In genomic region chr2:174335605-174336402, GRCh38 we compare ENCODE assay signal across 10 cellular contexts. TPM values are rescaled to one million over a fixed set of nuclear protein-coding genes. Genes with fewer than 3 reads are reported as not detected.
A peak's percentile ranks its signal among the peaks of the same experiment; 100 is the strongest.
DNase-seq lines count a peak whose midpoint lies in the region; ATAC-seq and TF ChIP-seq lines count a peak whose summit lies in the region.
"Had no signal": no experiment of that assay in that cellular context is flagged by ENCODE, and none has a peak within 500 bp of the region (broad histone marks: within the 10 kb centered on the region; RNA-seq: fewer than 3 reads in every experiment).

No MANE protein-coding gene starts in this region.

- H3K27me3 ChIP-seq in HAP-1 (ENCODE audit: low read depth) (peaks cover 8% of the 10 kb centered on the region; the same call in 1 of the 2 replicates), iPS DF 6.9 (ENCODE audit: control insufficient read depth, insufficient read depth, low read length) (peaks cover 55% of the 10 kb centered on the region), testis (peaks cover 23% of the 10 kb centered on the region)

- H3K9me3 ChIP-seq in HAP-1 (no peaks in the 10 kb centered on the region), iPS DF 6.9 (ENCODE audit: control insufficient read depth, insufficient read depth, low read length) (no peaks in the 10 kb centered on the region), testis (no peaks in the 10 kb centered on the region)

- in situ Hi-C loops in HAP-1 (cut with MboI; ENCODE audit: low sequenced_read_pairs) = no loop called here

- no peaks in the 10 kb centered on the region for H3K36me3 ChIP-seq in HAP-1 (replicated peaks)
- no peaks in the 10 kb centered on the region for H3K36me3 ChIP-seq in iPS DF 6.9 (ENCODE audit: control insufficient read depth, insufficient read depth, low read length)
- H3K36me3 ChIP-seq in testis (ENCODE audit: low read depth, missing control alignments) = no peaks in the 10 kb centered on the region

- no peak for TF ChIP-seq POLR2A in testis (IDR thresholded peaks at IDR 0.05)

- peak overlapping the region; percentile 51; the same call in 1 of the 2 replicates for H3K4me3 ChIP-seq in HAP-1
- H3K4me3 ChIP-seq in iPS DF 6.9 (ENCODE audit: low read length) = peak overlapping the region; percentile 15; the same call in 1 of the 2 replicates
- H3K4me3 ChIP-seq in testis = peak overlapping the region; percentile 44 to 46
- H3K4me3 ChIP-seq: lung had no signal

- H3K27ac ChIP-seq in iPS DF 6.9 (ENCODE audit: low read length) (no peak overlapping the region), testis (no peak overlapping the region), RWPE1 (no peak overlapping the region)

- DNase-seq in COLO668 (lab: John Stamatoyannopoulos, UW; ENCODE audit: unreplicated experiment) (peak; percentile 68), HAP-1 (ENCODE audit: low spot score in 2 of 2) (no peak), iPS DF 6.9 (ENCODE audit: low read depth, low spot score) (no peak), testis (no peak), RWPE1 (ENCODE audit: low spot score) (no peak)
- DNase-seq in activated CD8-positive, alpha-beta T cell treated with anti-CD3 and anti-CD28 coated beads, Interleukin-2, amount 10 ng/mL, durations not matched to agents 7 days and 5 days = no peak

- H3K9me3 Mint-ChIP-seq in activated CD8-positive, alpha-beta T cell treated with anti-CD3 and anti-CD28 coated beads, Interleukin-2, amount 10 ng/mL, durations not matched to agents 7 days and 5 days (ENCODE audit: insufficient read depth) = no peaks in the 10 kb centered on the region

- TF ChIP-seq CTCF in testis (IDR thresholded peaks at IDR 0.05) = no peak
- no peak for TF ChIP-seq CTCF in RWPE1 (conservative IDR thresholded peaks at IDR 0.05; ENCODE audit: low read depth)

- H3K27me3 Mint-ChIP-seq in activated CD8-positive, alpha-beta T cell treated with anti-CD3 and anti-CD28 coated beads, Interleukin-2, amount 10 ng/mL, durations not matched to agents 7 days and 5 days (ENCODE audit: low read depth) = peaks cover 74% of the 10 kb centered on the region

- intact Hi-C loops in testis (cut with DNase I; ENCODE audit: low total_unique reads) = no loop called here

- H3K4me3 Mint-ChIP-seq in activated CD8-positive, alpha-beta T cell treated with anti-CD3 and anti-CD28 coated beads, Interleukin-2, amount 10 ng/mL, durations not matched to agents 7 days and 5 days = peak overlapping the region; percentile 63

- peaks cover 5% of the 10 kb centered on the region for H3K36me3 Mint-ChIP-seq in activated CD8-positive, alpha-beta T cell treated with anti-CD3 and anti-CD28 coated beads, Interleukin-2, amount 10 ng/mL, durations not matched to agents 7 days and 5 days (ENCODE audit: low read depth)

- H3K4me1 Mint-ChIP-seq in activated CD8-positive, alpha-beta T cell treated with anti-CD3 and anti-CD28 coated beads, Interleukin-2, amount 10 ng/mL, durations not matched to agents 7 days and 5 days (ENCODE audit: low read depth) = peaks cover 39% of the 10 kb centered on the region

- H3K4me1 ChIP-seq in HAP-1 (peaks cover 27% of the 10 kb centered on the region), iPS DF 6.9 (ENCODE audit: control insufficient read depth, insufficient read depth, low read length) (peaks cover 12% of the 10 kb centered on the region), testis (peaks cover 11% of the 10 kb centered on the region)

- POLR2A ChIA-PET in activated CD8-positive, alpha-beta T cell treated with anti-CD3 and anti-CD28 coated beads, Interleukin-2, amount 10 ng/mL, durations not matched to agents 7 days and 5 days (lab: Charles Lee) = interaction anchor here (0.6 kb wide), 1 partner anchor 10 kb away, joined by 3 read pairs; no protein-coding TSS in a partner anchor
- POLR2A ChIA-PET in RWPE1 (lab: Yijun Ruan, JAX; ENCODE audit: low non-redundant PET) = no interaction called here

- no CpG with 5 or more reads among the region's 79 CpGs for WGBS in iPS DF 6.9 (ENCODE audit: insufficient coverage, insufficient read length)
- WGBS in testis, 2 donors = 3 to 9% methylated on average over 16 to 67 of the region's 79 CpGs

- CTCF ChIA-PET in activated CD8-positive, alpha-beta T cell treated with anti-CD3 and anti-CD28 coated beads, Interleukin-2, amount 10 ng/mL, durations not matched to agents 7 days and 5 days (lab: Charles Lee) = interaction anchor here (1.2 kb wide), 1 partner anchor 9 kb away, joined by 4 read pairs; no protein-coding TSS in a partner anchor
- CTCF ChIA-PET in RWPE1 (lab: Yijun Ruan, JAX) = interaction anchor here (0.7 to 1.6 kb wide), 3 partner anchors 7 to 1309 kb away, joined by 3 to 5 read pairs (median 3); no protein-coding TSS in a partner anchor

- ATAC-seq in activated CD8-positive, alpha-beta T cell treated with anti-CD3 and anti-CD28 coated beads, Interleukin-2, amount 10 ng/mL, durations not matched to agents 7 days and 5 days = no peak
- ATAC-seq in HG03097 (IDR thresholded peaks at IDR 0.05; ENCODE audit: low FRiP score, unreplicated experiment) (no peak), GM21390 (IDR thresholded peaks at IDR 0.05; ENCODE audit: unreplicated experiment) (no peak)

- H3K27ac Mint-ChIP-seq in activated CD8-positive, alpha-beta T cell treated with anti-CD3 and anti-CD28 coated beads, Interleukin-2, amount 10 ng/mL, durations not matched to agents 7 days and 5 days = peak overlapping the region; percentile 67

RNA-seq across cellular contexts. Expression of gene SP9, which starts 1.1 kb away (rescaled TPM):
- total RNA-seq in activated CD8-positive, alpha-beta T cell treated with anti-CD3 and anti-CD28 coated beads, Interleukin-2, amount 10 ng/mL, durations not matched to agents 7 days and 5 days = not detected
- 1 to 10 TPM in 1 of 2 donors, under 1 TPM in 1; 0.74 to 1.5 TPM for total RNA-seq in testis
- polyA plus RNA-seq in testis (ENCODE audit: insufficient read depth, low read depth, low replicate concordance) = 0.74 TPM
- total RNA-seq: lung, NCI-H460 had no signal
- polyA plus RNA-seq: lung had no signal

RNA-seq across cellular contexts. Expression of gene SCRN3, which starts 59.7 kb away (rescaled TPM):
- 10 to 100 TPM; 14.7 to 18.6 TPM for total RNA-seq in activated CD8-positive, alpha-beta T cell treated with anti-CD3 and anti-CD28 coated beads, Interleukin-2, amount 10 ng/mL, durations not matched to agents 7 days and 5 days
- total RNA-seq in testis = 10 to 100 TPM; 20.2 to 29.1 TPM
- 18.3 TPM for polyA plus RNA-seq in testis (ENCODE audit: insufficient read depth, low read depth, low replicate concordance)
